18 cellular contexts compared by ENCODE assay signal in the genomic region with DNA sequence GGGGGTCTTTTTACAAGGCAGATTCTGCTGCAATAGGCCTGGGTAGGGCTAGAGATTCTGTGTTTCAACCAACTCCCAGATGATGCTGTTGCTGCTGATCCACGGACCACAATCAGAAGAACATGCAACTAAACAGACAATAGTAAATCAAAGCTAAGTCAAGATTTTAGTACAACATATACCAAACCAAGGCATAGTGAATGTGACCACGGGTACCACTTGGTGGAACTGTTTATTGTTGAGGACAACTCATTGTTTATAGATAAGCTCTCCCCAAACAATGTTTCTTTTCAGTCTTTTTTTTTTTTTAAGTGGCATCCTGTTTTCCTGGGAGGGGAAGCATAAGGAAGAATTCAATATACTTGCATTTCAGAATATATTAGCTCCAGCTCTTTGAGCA. TPM values are rescaled to one million over a fixed set of nuclear protein-coding genes. Genes with fewer than 3 reads are reported as not detected.
DNase-seq lines count a peak whose midpoint lies in the region; ATAC-seq and TF ChIP-seq lines count a peak whose summit lies in the region.
"Had no signal": no experiment of that assay in that cellular context is flagged by ENCODE, and none has a peak within 500 bp of the region (broad histone marks: within the 10 kb centered on the region; RNA-seq: fewer than 3 reads in every experiment).

No MANE protein-coding gene starts in this region.

- H3K27me3 Mint-ChIP-seq in glutamatergic neuron (ENCODE audit: unreplicated experiment): peaks cover 3% of the 10 kb centered on the region
- peaks cover 0 to 3% of the 10 kb centered on the region in 2 donors for H3K27me3 Mint-ChIP-seq in natural killer cell treated with Interleukin-12 subunit alpha and Interleukin-12 subunit beta and Interleukin-15 and Interleukin-18, amount 100 ng/mL, for 72 hours
- H3K27me3 Mint-ChIP-seq: CD4-positive, alpha-beta memory T cell had no signal

- no peaks in the 10 kb centered on the region for H4K20me1 ChIP-seq in osteoblast (ENCODE audit: insufficient read depth, low read length)
- H4K20me1 ChIP-seq: BLaER1 had no signal

- CTCF ChIA-PET in HEK293T (lab: Yijun Ruan, JAX): no interaction called here

- H3K9me3 Mint-ChIP-seq in glutamatergic neuron (ENCODE audit: unreplicated experiment): peaks cover 3% of the 10 kb centered on the region
- H3K9me3 Mint-ChIP-seq in natural killer cell treated with Interleukin-12 subunit alpha and Interleukin-12 subunit beta and Interleukin-15 and Interleukin-18, amount 100 ng/mL, for 72 hours: no peaks in the 10 kb centered on the region
- H3K9me3 Mint-ChIP-seq: GM23338, IgD-negative memory B cell had no signal

- no peaks in the 10 kb centered on the region for H3K4me1 ChIP-seq in osteoblast (ENCODE audit: insufficient read depth, low read length)
- H3K4me1 ChIP-seq: HAP-1 had no signal

- no peak overlapping the region for H3K4me3 Mint-ChIP-seq in glutamatergic neuron (ENCODE audit: unreplicated experiment)
- no peak overlapping the region for H3K4me3 Mint-ChIP-seq in natural killer cell treated with Interleukin-12 subunit alpha and Interleukin-12 subunit beta and Interleukin-15 and Interleukin-18, amount 100 ng/mL, for 72 hours
- H3K4me3 Mint-ChIP-seq: CD4-positive, alpha-beta memory T cell; GM23338 had no signal

- H3K4me3 ChIP-seq in osteoblast (ENCODE audit: insufficient read depth, low read length): no peak overlapping the region
- H3K4me3 ChIP-seq: BLaER1, GM23338, HAP-1 had no signal

- H3K36me3 Mint-ChIP-seq in glutamatergic neuron (ENCODE audit: unreplicated experiment): no peaks in the 10 kb centered on the region
- no peaks in the 10 kb centered on the region for H3K36me3 Mint-ChIP-seq in natural killer cell treated with Interleukin-12 subunit alpha and Interleukin-12 subunit beta and Interleukin-15 and Interleukin-18, amount 100 ng/mL, for 72 hours
- H3K36me3 Mint-ChIP-seq: CD4-positive, alpha-beta memory T cell; IgD-negative memory B cell had no signal

- POLR2A ChIA-PET in HEK293T (lab: Yijun Ruan, JAX): no interaction called here

- no peaks in the 10 kb centered on the region for H3K27me3 ChIP-seq in osteoblast (ENCODE audit: insufficient read depth, low read length)

- H3K27ac ChIP-seq in caudate nucleus (ENCODE audit: low read depth, low read length) (peak overlapping the region; percentile 88), osteoblast (ENCODE audit: low read depth, low read length) (no peak overlapping the region)
- H3K27ac ChIP-seq: BLaER1 had no signal

- DNase-seq in caudate nucleus (lab: John Stamatoyannopoulos, UW): peak in 1 of 61 donors; percentile 16
- DNase-seq in glutamatergic neuron: no peak
- DNase-seq in osteoblast (ENCODE audit: insufficient read length, low spot score, missing footprints): peak; percentile 21
- no peak for DNase-seq in natural killer cell treated with Interleukin-12 subunit alpha and Interleukin-12 subunit beta and Interleukin-15 and Interleukin-18, amount 100 ng/mL, for 72 hours (ENCODE audit: low spot score)
- no peak for DNase-seq in DMS114 treated with DMSO at 0.1 percent for 48 hours (lab: John Stamatoyannopoulos, UW; ENCODE audit: unreplicated experiment)
- no peak for DNase-seq in HEK293T (ENCODE audit: extremely low spot score)
- DNase-seq: CD4-positive, alpha-beta memory T cell; DMS153; NCI-H1694 treated with DMSO at 0.1 percent for 48 hours; NCI-H2081 treated with DMSO at 0.1 percent for 48 hours; NCI-H2171 treated with DMSO at 0.1 percent for 48 hours; NCI-H526; Right ventricle myocardium superior had no signal

- no peak for ATAC-seq in natural killer cell treated with Interleukin-12 subunit alpha and Interleukin-12 subunit beta and Interleukin-15 and Interleukin-18, amount 100 ng/mL, for 72 hours
- no peak for ATAC-seq in GM19351 (IDR thresholded peaks at IDR 0.05; ENCODE audit: unreplicated experiment)
- ATAC-seq: GM23338 had no signal

- peaks cover 35% of the 10 kb centered on the region for H3K4me1 Mint-ChIP-seq in glutamatergic neuron (ENCODE audit: low read depth, unreplicated experiment)
- peaks cover 12 to 17% of the 10 kb centered on the region in 2 donors for H3K4me1 Mint-ChIP-seq in natural killer cell treated with Interleukin-12 subunit alpha and Interleukin-12 subunit beta and Interleukin-15 and Interleukin-18, amount 100 ng/mL, for 72 hours (ENCODE audit: low read depth in 2 of 2)

- H3K9me3 ChIP-seq in osteoblast (ENCODE audit: low read depth, low read length): no peaks in the 10 kb centered on the region
- H3K9me3 ChIP-seq: HAP-1 had no signal

- H2AFZ ChIP-seq in osteoblast (ENCODE audit: low read length): no peak overlapping the region
- H2AFZ ChIP-seq: GM23338 had no signal

- no peak overlapping the region for H3K4me2 ChIP-seq in osteoblast (ENCODE audit: insufficient read depth, low read length)
- H3K4me2 ChIP-seq: BLaER1, GM23338 had no signal

- H3K79me2 ChIP-seq in osteoblast (ENCODE audit: insufficient read depth, low read length): no peaks in the 10 kb centered on the region

- TF ChIP-seq CTCF in glutamatergic neuron (IDR thresholded peaks at IDR 0.05; ENCODE audit: partially characterized antibody, unreplicated experiment) (no peak), osteoblast (IDR thresholded peaks at IDR 0.05; ENCODE audit: extremely low read depth, low read depth, low read length) (no peak)

- H3K27ac Mint-ChIP-seq in glutamatergic neuron (ENCODE audit: unreplicated experiment): peak overlapping the region; percentile 80
- H3K27ac Mint-ChIP-seq in natural killer cell treated with Interleukin-12 subunit alpha and Interleukin-12 subunit beta and Interleukin-15 and Interleukin-18, amount 100 ng/mL, for 72 hours: no peak overlapping the region
- H3K27ac Mint-ChIP-seq: CD4-positive, alpha-beta memory T cell; GM23338; IgD-negative memory B cell had no signal

- no peaks in the 10 kb centered on the region for H3K36me3 ChIP-seq in osteoblast (ENCODE audit: insufficient read depth, low read length)
- H3K36me3 ChIP-seq: BLaER1, HAP-1 had no signal

TF ChIP-seq in HEK293T, 16 proteins besides CTCF, POLR2A, EP300 and RAD21:
- no peak for TF ChIP-seq CTBP1 (IDR thresholded peaks at IDR 0.05; ENCODE audit: borderline replicate concordance)
- no peak for TF ChIP-seq SP1 (IDR thresholded peaks at IDR 0.05)
- no peak for TF ChIP-seq FOXK2 (IDR thresholded peaks at IDR 0.05)
- no peak for TF ChIP-seq FOXA1 (IDR thresholded peaks at IDR 0.05)
- no peak for TF ChIP-seq LEF1 (IDR thresholded peaks at IDR 0.05; ENCODE audit: borderline replicate concordance)
TF ChIP-seq in HEK293T: peak in this region for 0.

RNA-seq across cellular contexts. Expression of a gene that starts 36.0 kb away (rescaled TPM):
- 41.0 TPM for total RNA-seq in glutamatergic neuron (ENCODE audit: unreplicated experiment)
- 100 and 119 TPM in 2 replicates for total RNA-seq in osteoblast
- total RNA-seq in natural killer cell treated with Interleukin-12 subunit alpha and Interleukin-12 subunit beta and Interleukin-15 and Interleukin-18, amount 100 ng/mL, for 72 hours: 100 to 1,000 TPM; 113 to 116 TPM
